Comparison of ENCODE assay signal across 18 cellular contexts in genomic region chr2:163775304-163775703, GRCh38. TPM values are rescaled to one million over a fixed set of nuclear protein-coding genes. Genes with fewer than 3 reads are reported as not detected.
A peak's percentile ranks its signal among the peaks of the same experiment; 100 is the strongest.
DNase-seq lines count a peak whose midpoint lies in the region; ATAC-seq and TF ChIP-seq lines count a peak whose summit lies in the region.
"Had no signal": no experiment of that assay in that cellular context is flagged by ENCODE, and none has a peak within 500 bp of the region (broad histone marks: within the 10 kb centered on the region; RNA-seq: fewer than 3 reads in every experiment).

No MANE protein-coding gene starts in this region.

- H4K20me1 ChIP-seq in HCT116 (ENCODE audit: insufficient read depth): no peaks in the 10 kb centered on the region
- H4K20me1 ChIP-seq: BLaER1 treated with 17β-estradiol and CSF1 and Interleukin-3, amounts not matched to agents 10 nM and 100 nM had no signal

- H3K4me1 ChIP-seq in HCT116 (ENCODE audit: control insufficient read depth in 1 of 2, insufficient read depth in 2 of 2, low read length in 2 of 2) (peaks cover 32 to 52% of the 10 kb centered on the region in 2 experiments), Peyer's patch (no peaks in the 10 kb centered on the region), heart right ventricle (no peaks in the 10 kb centered on the region)
- H3K4me1 ChIP-seq: BLaER1 treated with 17β-estradiol and CSF1 and Interleukin-3, amounts not matched to agents 10 nM and 100 nM; prostate gland had no signal

- H3K27ac ChIP-seq in HCT116 (ENCODE audit: low read depth, low read length) (no peak overlapping the region), Peyer's patch (no peak overlapping the region), heart right ventricle (no peak overlapping the region)
- H3K27ac ChIP-seq: BLaER1 treated with 17β-estradiol and CSF1 and Interleukin-3, amounts not matched to agents 10 nM and 100 nM; hepatocyte; prostate gland; SJSA1 had no signal

- H3K9ac ChIP-seq in HCT116 (ENCODE audit: low read length): no peak overlapping the region
- H3K9ac ChIP-seq: BLaER1 treated with 17β-estradiol and CSF1 and Interleukin-3, amounts not matched to agents 10 nM and 100 nM had no signal

- RAD21 ChIA-PET in HCT116 (lab: Charles Lee; ENCODE audit: low non-redundant PET in 1 of 2, low total read pairs in 2 of 2, uncharacterized antibody in 2 of 2, unreplicated experiment in 2 of 2): no interaction called here

- H3K9me3 ChIP-seq in HCT116 (ENCODE audit: control insufficient read depth in 1 of 2, insufficient read depth in 1 of 2, low read depth in 1 of 2, low read length in 2 of 2) (no peaks in the 10 kb centered on the region), Peyer's patch (no peaks in the 10 kb centered on the region), heart right ventricle (no peaks in the 10 kb centered on the region)
- H3K9me3 ChIP-seq: BLaER1 treated with 17β-estradiol and CSF1 and Interleukin-3, amounts not matched to agents 10 nM and 100 nM; prostate gland; SJSA1 had no signal

- H3K79me2 ChIP-seq in HCT116 (ENCODE audit: insufficient read depth, low read length): no peaks in the 10 kb centered on the region
- H3K79me2 ChIP-seq: hepatocyte had no signal

- H3K4me3 ChIP-seq in HCT116 (replicated peaks in 1 of 2; ENCODE audit: low read depth in 1 of 2, low read length in 2 of 2): no peak overlapping the region
- no peak overlapping the region for H3K4me3 ChIP-seq in Peyer's patch
- H3K4me3 ChIP-seq in heart right ventricle: no peak overlapping the region
- H3K4me3 ChIP-seq: BLaER1 treated with 17β-estradiol and CSF1 and Interleukin-3, amounts not matched to agents 10 nM and 100 nM; hepatocyte; prostate gland; SJSA1 had no signal

- H2AFZ ChIP-seq in HCT116 (ENCODE audit: low read depth, low read length, poor library complexity, severe bottlenecking): no peak overlapping the region
- H2AFZ ChIP-seq: hepatocyte had no signal

- intact Hi-C loops in HCT116 (cut with micrococcal nuclease): no loop called here
- intact Hi-C loops in heart right ventricle (cut with DNase I): no loop called here

- no TSS peak for BruUV-seq in HCT116 (replicated peaks; lab: Mats Ljungman, UMichigan)

- H3K4me2 ChIP-seq in HCT116 (ENCODE audit: low read length): peak overlapping the region; percentile 37
- H3K4me2 ChIP-seq: BLaER1 treated with 17β-estradiol and CSF1 and Interleukin-3, amounts not matched to agents 10 nM and 100 nM; hepatocyte had no signal

- DNase-seq in HCT116 (ENCODE audit: low read depth, low spot score): no peak
- DNase-seq in astrocyte of the hippocampus (ENCODE audit: low read depth, low spot score): peak; percentile 11
- peak; percentile 30 for DNase-seq in glomerular visceral epithelial cell (ENCODE audit: extremely low spot score)
- no peak for DNase-seq in erythroblast (lab: John Stamatoyannopoulos, UW)
- DNase-seq in Peyer's patch: no peak
- no peak for DNase-seq in heart right ventricle
- DNase-seq: activated naive CD8-positive, alpha-beta T cell treated with anti-CD3 and anti-CD28 coated beads, Interleukin-2, amount 10 ng/mL, durations not matched to agents 7 days and 5 days; GOT3; NCI-H2081; stimulated activated CD8-positive, alpha-beta memory T cell treated with anti-CD3 and anti-CD28 coated beads, Interleukin-4, amount 100 ng/mL, for 48 hours had no signal

- H3K36me3 ChIP-seq in HCT116 (ENCODE audit: control insufficient read depth in 1 of 2, insufficient read depth in 2 of 2, low read length in 2 of 2): no peaks in the 10 kb centered on the region
- no peaks in the 10 kb centered on the region for H3K36me3 ChIP-seq in Peyer's patch
- H3K36me3 ChIP-seq in heart right ventricle: no peaks in the 10 kb centered on the region
- H3K36me3 ChIP-seq: BLaER1 treated with 17β-estradiol and CSF1 and Interleukin-3, amounts not matched to agents 10 nM and 100 nM; prostate gland; SJSA1 had no signal

- H3K27me3 ChIP-seq in HCT116 (ENCODE audit: insufficient read depth, low read length): no peaks in the 10 kb centered on the region
- no peaks in the 10 kb centered on the region for H3K27me3 ChIP-seq in Peyer's patch
- no peaks in the 10 kb centered on the region for H3K27me3 ChIP-seq in heart right ventricle
- H3K27me3 ChIP-seq: BLaER1 treated with 17β-estradiol and CSF1 and Interleukin-3, amounts not matched to agents 10 nM and 100 nM; hepatocyte; SJSA1 had no signal

- TF ChIP-seq CTCF in HCT116 (IDR thresholded peaks at IDR 0.05 in 2 of 3, conservative IDR thresholded peaks at IDR 0.05 in 1 of 3; ENCODE audit: borderline replicate concordance in 1 of 3, insufficient read depth in 1 of 3, low read depth in 2 of 3, low read length in 2 of 3) (no peak), Peyer's patch (IDR thresholded peaks at IDR 0.05) (no peak), heart right ventricle (IDR thresholded peaks at IDR 0.05) (no peak)

- POLR2A ChIA-PET in HCT116 (lab: Charles Lee): no interaction called here

- WGBS in heart right ventricle, 2 donors: 62 to 71% methylated on average over 1 of the region's 1 CpG

- peaks cover 4% of the 10 kb centered on the region; the same call in 1 of the 2 replicates for H3K9me2 ChIP-seq in HCT116 (ENCODE audit: insufficient read depth)

- TF ChIP-seq RAD21 in HCT116 (IDR thresholded peaks at IDR 0.05; ENCODE audit: low read depth): no peak

- CTCF ChIA-PET in HCT116 (lab: Charles Lee): no interaction called here

- TF ChIP-seq POLR2A in HCT116 (IDR thresholded peaks at IDR 0.05; ENCODE audit: borderline replicate concordance, extremely low read depth, insufficient read depth, insufficient read length): no peak
- TF ChIP-seq POLR2A in erythroblast (IDR thresholded peaks at IDR 0.05; ENCODE audit: low read length): no peak
- no peak for TF ChIP-seq POLR2A in Peyer's patch (IDR thresholded peaks at IDR 0.05)

- ATAC-seq in HCT116: no peak
- no peak for ATAC-seq in GM18517 (IDR thresholded peaks at IDR 0.05; ENCODE audit: unreplicated experiment)
- ATAC-seq in heart right ventricle: no peak
- ATAC-seq: natural killer cell treated with Interleukin-12 subunit alpha and Interleukin-12 subunit beta and Interleukin-15 and Interleukin-18, amount 100 ng/mL, for 72 hours had no signal

TF ChIP-seq in HCT116, 20 proteins besides CTCF, POLR2A, EP300 and RAD21 (continues in another document):
- no peak for TF ChIP-seq EZH2phosphoT487 (IDR thresholded peaks at IDR 0.05; ENCODE audit: borderline replicate concordance)
- TF ChIP-seq ZFX (IDR thresholded peaks at IDR 0.05): no peak
- no peak for TF ChIP-seq SP1 (IDR thresholded peaks at IDR 0.05; ENCODE audit: low read depth)
- no peak for TF ChIP-seq FOSL1 (IDR thresholded peaks at IDR 0.05; ENCODE audit: low read depth)
- TF ChIP-seq ZNF274 (IDR thresholded peaks at IDR 0.05; ENCODE audit: low read depth, low read length): no peak
- no peak for TF ChIP-seq POLR2AphosphoS5 (IDR thresholded peaks at IDR 0.05; ENCODE audit: low read depth, low read length)
- TF ChIP-seq EZH2 (IDR thresholded peaks at IDR 0.05): no peak
- no peak for TF ChIP-seq REST (IDR thresholded peaks at IDR 0.05; ENCODE audit: low read depth)
- TF ChIP-seq SRF (IDR thresholded peaks at IDR 0.05; ENCODE audit: low read depth): no peak
- no peak for TF ChIP-seq EGR1 (IDR thresholded peaks at IDR 0.05; ENCODE audit: low read depth)
- no peak for TF ChIP-seq ZBTB33 (IDR thresholded peaks at IDR 0.05; ENCODE audit: extremely low read depth, insufficient replicate concordance, low read length)
- no peak for TF ChIP-seq CBX3 (IDR thresholded peaks at IDR 0.05; ENCODE audit: low read depth)

RNA-seq across cellular contexts. Expression of gene FIGN, which starts 39.5 kb away (rescaled TPM):
- total RNA-seq in HCT116 (2021; ENCODE audit: unreplicated experiment): not detected
- polyA plus RNA-seq in HCT116 (2012): not detected in 2 replicates
- 1 to 10 TPM in 2 of 4 donors, under 1 TPM in 2; 0.53 to 8.3 (median 0.95) TPM for total RNA-seq in Peyer's patch
- total RNA-seq in heart right ventricle: 10 to 100 TPM in 9 of 10 donors, 1 to 10 TPM in 1; 10.0 to 17.0 (median 12.2) TPM
- polyA plus RNA-seq in heart right ventricle: 1 to 10 TPM; 2.1 to 7.2 TPM
- total RNA-seq: activated CD8-positive, alpha-beta memory T cell treated with anti-CD3 and anti-CD28 coated beads for 36 hours; activated naive CD8-positive, alpha-beta T cell treated with anti-CD3 and anti-CD28 coated beads, Interleukin-2, amount 10 ng/mL, durations not matched to agents 7 days and 5 days; natural killer cell treated with Interleukin-12 subunit alpha and Interleukin-12 subunit beta and Interleukin-15 and Interleukin-18, amount 100 ng/mL, for 72 hours; T-helper 2 cell treated with Interferon-gamma antibody and Interleukin-4, amounts not matched to agents 100 ng/mL and 5 ng/mL, for 36 hours had no signal

Comparison
In these comparisons a context has a peak if more than half of its experiments do, and no peak if none do; other contexts are left out.
1. DNase-seq: peak in astrocyte of the hippocampus (single experiment) and glomerular visceral epithelial cell (single experiment); none in HCT116 (single experiment), erythroblast (0 of 2), Peyer's patch (0 of 3) and heart right ventricle (0 of 2).